1 cellular context compared by ENCODE assay signal in genomic region chr22:30968924-30969531, GRCh38.
TF ChIP-seq lines count a peak whose summit lies in the region.

TSS of gene TUG1 (plus strand) at chr22:30969265.

TF ChIP-seq in HEK293, 187 proteins besides CTCF, POLR2A, EP300 and RAD21 (continued from another document and continues in another):
- no peak for TF ChIP-seq PRDM2 (tag by site-specific recombination; IDR thresholded peaks at IDR 0.05; ENCODE audit: borderline replicate concordance)
- peak; percentile 85 for TF ChIP-seq ZBTB26 (tag by site-specific recombination; optimal IDR thresholded peaks at IDR 0.05)
- no peak for TF ChIP-seq ZNF585B (tag by site-specific recombination; IDR thresholded peaks at IDR 0.05)
- TF ChIP-seq, protein P1, sequence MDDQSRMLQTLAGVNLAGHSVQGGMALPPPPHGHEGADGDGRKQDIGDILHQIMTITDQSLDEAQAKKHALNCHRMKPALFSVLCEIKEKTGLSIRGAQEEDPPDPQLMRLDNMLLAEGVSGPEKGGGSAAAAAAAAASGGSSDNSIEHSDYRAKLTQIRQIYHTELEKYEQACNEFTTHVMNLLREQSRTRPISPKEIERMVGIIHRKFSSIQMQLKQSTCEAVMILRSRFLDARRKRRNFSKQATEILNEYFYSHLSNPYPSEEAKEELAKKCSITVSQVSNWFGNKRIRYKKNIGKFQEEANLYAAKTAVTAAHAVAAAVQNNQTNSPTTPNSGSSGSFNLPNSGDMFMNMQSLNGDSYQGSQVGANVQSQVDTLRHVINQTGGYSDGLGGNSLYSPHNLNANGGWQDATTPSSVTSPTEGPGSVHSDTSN (CRISPR knock-in tag; IDR thresholded peaks at IDR 0.05): peak; percentile 42
- peak; percentile 67; the same call in 1 of the 2 replicates for TF ChIP-seq ZNF37A (tag by site-specific recombination; IDR thresholded peaks at IDR 0.05)
- no peak for TF ChIP-seq TRIM28 (IDR thresholded peaks at IDR 0.05; ENCODE audit: borderline replicate concordance, low read length)
- peak; percentile 85 for TF ChIP-seq KLF1 (tag by site-specific recombination; IDR thresholded peaks at IDR 0.05)
- no peak for TF ChIP-seq ZNF23 (tag by site-specific recombination; IDR thresholded peaks at IDR 0.05; ENCODE audit: borderline replicate concordance)
- TF ChIP-seq GLI4 (tag by site-specific recombination; IDR thresholded peaks at IDR 0.05): no peak
- TF ChIP-seq ZNF391 (tag by site-specific recombination; IDR thresholded peaks at IDR 0.05; ENCODE audit: borderline replicate concordance, low read depth): 0 out of 2 replicates have a peak, but pooled peaks have one; percentile 46
- no peak for TF ChIP-seq ZNF341 (tag by site-specific recombination; IDR thresholded peaks at IDR 0.05; ENCODE audit: low read depth)
- no peak for TF ChIP-seq ZSCAN5A (tag by site-specific recombination; IDR thresholded peaks at IDR 0.05)
- peak; percentile 69 for TF ChIP-seq ZNF335 (tag by site-specific recombination; conservative IDR thresholded peaks at IDR 0.05)
- TF ChIP-seq, protein P2, sequence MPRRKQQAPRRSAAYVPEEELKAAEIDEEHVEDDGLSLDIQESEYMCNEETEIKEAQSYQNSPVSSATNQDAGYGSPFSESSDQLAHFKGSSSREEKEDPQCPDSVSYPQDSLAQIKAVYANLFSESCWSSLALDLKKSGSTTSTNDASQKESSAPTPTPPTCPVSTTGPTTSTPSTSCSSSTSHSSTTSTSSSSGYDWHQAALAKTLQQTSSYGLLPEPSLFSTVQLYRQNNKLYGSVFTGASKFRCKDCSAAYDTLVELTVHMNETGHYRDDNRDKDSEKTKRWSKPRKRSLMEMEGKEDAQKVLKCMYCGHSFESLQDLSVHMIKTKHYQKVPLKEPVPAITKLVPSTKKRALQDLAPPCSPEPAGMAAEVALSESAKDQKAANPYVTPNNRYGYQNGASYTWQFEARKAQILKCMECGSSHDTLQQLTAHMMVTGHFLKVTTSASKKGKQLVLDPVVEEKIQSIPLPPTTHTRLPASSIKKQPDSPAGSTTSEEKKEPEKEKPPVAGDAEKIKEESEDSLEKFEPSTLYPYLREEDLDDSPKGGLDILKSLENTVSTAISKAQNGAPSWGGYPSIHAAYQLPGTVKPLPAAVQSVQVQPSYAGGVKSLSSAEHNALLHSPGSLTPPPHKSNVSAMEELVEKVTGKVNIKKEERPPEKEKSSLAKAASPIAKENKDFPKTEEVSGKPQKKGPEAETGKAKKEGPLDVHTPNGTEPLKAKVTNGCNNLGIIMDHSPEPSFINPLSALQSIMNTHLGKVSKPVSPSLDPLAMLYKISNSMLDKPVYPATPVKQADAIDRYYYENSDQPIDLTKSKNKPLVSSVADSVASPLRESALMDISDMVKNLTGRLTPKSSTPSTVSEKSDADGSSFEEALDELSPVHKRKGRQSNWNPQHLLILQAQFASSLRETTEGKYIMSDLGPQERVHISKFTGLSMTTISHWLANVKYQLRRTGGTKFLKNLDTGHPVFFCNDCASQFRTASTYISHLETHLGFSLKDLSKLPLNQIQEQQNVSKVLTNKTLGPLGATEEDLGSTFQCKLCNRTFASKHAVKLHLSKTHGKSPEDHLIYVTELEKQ (tag by site-specific recombination; IDR thresholded peaks at IDR 0.05; ENCODE audit: borderline replicate concordance): no peak
- peak; percentile 28; the same call in 1 of the 2 replicates for TF ChIP-seq ZNF76 (tag by site-specific recombination; IDR thresholded peaks at IDR 0.05; ENCODE audit: borderline replicate concordance, low read depth)
- TF ChIP-seq ZNF280C (tag by site-specific recombination; IDR thresholded peaks at IDR 0.05): no peak
- TF ChIP-seq, protein P3, sequence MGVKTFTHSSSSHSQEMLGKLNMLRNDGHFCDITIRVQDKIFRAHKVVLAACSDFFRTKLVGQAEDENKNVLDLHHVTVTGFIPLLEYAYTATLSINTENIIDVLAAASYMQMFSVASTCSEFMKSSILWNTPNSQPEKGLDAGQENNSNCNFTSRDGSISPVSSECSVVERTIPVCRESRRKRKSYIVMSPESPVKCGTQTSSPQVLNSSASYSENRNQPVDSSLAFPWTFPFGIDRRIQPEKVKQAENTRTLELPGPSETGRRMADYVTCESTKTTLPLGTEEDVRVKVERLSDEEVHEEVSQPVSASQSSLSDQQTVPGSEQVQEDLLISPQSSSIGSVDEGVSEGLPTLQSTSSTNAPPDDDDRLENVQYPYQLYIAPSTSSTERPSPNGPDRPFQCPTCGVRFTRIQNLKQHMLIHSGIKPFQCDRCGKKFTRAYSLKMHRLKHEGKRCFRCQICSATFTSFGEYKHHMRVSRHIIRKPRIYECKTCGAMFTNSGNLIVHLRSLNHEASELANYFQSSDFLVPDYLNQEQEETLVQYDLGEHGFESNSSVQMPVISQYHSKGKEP (tag by site-specific recombination; IDR thresholded peaks at IDR 0.05): no peak
- no peak for TF ChIP-seq ZNF26 (tag by site-specific recombination; IDR thresholded peaks at IDR 0.05)
- no peak for TF ChIP-seq ZBTB48 (tag by site-specific recombination; IDR thresholded peaks at IDR 0.05)
- no peak for TF ChIP-seq BCL11A (tag by site-specific recombination; IDR thresholded peaks at IDR 0.05; ENCODE audit: low read depth)
- TF ChIP-seq, protein P4, sequence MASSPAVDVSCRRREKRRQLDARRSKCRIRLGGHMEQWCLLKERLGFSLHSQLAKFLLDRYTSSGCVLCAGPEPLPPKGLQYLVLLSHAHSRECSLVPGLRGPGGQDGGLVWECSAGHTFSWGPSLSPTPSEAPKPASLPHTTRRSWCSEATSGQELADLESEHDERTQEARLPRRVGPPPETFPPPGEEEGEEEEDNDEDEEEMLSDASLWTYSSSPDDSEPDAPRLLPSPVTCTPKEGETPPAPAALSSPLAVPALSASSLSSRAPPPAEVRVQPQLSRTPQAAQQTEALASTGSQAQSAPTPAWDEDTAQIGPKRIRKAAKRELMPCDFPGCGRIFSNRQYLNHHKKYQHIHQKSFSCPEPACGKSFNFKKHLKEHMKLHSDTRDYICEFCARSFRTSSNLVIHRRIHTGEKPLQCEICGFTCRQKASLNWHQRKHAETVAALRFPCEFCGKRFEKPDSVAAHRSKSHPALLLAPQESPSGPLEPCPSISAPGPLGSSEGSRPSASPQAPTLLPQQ (tag by site-specific recombination; IDR thresholded peaks at IDR 0.05): no peak
- TF ChIP-seq ZNF174 (tag by site-specific recombination; IDR thresholded peaks at IDR 0.05): no peak
- TF ChIP-seq, protein P5, sequence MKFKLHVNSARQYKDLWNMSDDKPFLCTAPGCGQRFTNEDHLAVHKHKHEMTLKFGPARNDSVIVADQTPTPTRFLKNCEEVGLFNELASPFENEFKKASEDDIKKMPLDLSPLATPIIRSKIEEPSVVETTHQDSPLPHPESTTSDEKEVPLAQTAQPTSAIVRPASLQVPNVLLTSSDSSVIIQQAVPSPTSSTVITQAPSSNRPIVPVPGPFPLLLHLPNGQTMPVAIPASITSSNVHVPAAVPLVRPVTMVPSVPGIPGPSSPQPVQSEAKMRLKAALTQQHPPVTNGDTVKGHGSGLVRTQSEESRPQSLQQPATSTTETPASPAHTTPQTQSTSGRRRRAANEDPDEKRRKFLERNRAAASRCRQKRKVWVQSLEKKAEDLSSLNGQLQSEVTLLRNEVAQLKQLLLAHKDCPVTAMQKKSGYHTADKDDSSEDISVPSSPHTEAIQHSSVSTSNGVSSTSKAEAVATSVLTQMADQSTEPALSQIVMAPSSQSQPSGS (tag by site-specific recombination; IDR thresholded peaks at IDR 0.05; ENCODE audit: low read depth): no peak
- no peak for TF ChIP-seq ZNF514 (tag by site-specific recombination; IDR thresholded peaks at IDR 0.05)
- TF ChIP-seq REPIN1 (tag by site-specific recombination; IDR thresholded peaks at IDR 0.05; ENCODE audit: low read depth): no peak
- 0 out of 2 replicates have a peak, but pooled peaks have one; percentile 48 for TF ChIP-seq ZNF24 (tag by site-specific recombination; IDR thresholded peaks at IDR 0.05)
- TF ChIP-seq ZNF324 (tag by site-specific recombination; IDR thresholded peaks at IDR 0.05): no peak
- peak; percentile 83 for TF ChIP-seq SETDB1 (IDR thresholded peaks at IDR 0.05; ENCODE audit: insufficient read length, low read length)
- TF ChIP-seq ZNF48 (tag by site-specific recombination; IDR thresholded peaks at IDR 0.05): no peak
- no peak for TF ChIP-seq BCL11B (tag by site-specific recombination; IDR thresholded peaks at IDR 0.05; ENCODE audit: low read depth)
